In the genomic region with DNA sequence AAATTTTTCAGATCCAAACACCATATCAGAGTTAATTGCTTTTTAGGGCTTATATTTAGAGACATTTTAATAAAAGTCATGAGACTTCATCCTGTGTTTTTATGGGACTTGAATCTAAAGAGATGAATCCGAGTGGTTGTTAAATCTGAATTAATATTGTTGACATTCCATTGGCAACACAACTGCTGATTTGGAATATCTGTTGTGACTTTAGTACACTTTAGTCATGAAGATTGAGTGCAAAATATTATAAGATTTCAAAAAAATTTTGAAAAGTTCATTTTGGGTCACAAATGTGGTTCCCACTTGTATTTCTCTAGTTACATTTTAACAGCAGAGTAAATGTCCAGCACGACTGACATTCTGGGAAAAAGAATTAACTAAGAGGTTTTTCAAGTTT, we compare ENCODE assay signal across 8 cellular contexts.
"Had no signal": no experiment of that assay in that cellular context is flagged by ENCODE, and none has a peak within 500 bp of the region (broad histone marks: within the 10 kb centered on the region; RNA-seq: fewer than 3 reads in every experiment).

No MANE protein-coding gene starts in this region.

- H3K4me1 ChIP-seq: HAP-1 had no signal

- DNase-seq: GM23248, GOT3, H7, HFFc6, IMR-90, KG1 had no signal

- H2AFZ ChIP-seq: GM23248 had no signal

- H3K27ac ChIP-seq: GM23248 had no signal

- H3K9ac ChIP-seq: GM23248 had no signal

- H3K9me3 ChIP-seq: HAP-1 had no signal

- H3K36me3 ChIP-seq: HAP-1 had no signal

- H3K4me3 ChIP-seq: GM23248, HAP-1, K562 had no signal
